In the genomic region with DNA sequence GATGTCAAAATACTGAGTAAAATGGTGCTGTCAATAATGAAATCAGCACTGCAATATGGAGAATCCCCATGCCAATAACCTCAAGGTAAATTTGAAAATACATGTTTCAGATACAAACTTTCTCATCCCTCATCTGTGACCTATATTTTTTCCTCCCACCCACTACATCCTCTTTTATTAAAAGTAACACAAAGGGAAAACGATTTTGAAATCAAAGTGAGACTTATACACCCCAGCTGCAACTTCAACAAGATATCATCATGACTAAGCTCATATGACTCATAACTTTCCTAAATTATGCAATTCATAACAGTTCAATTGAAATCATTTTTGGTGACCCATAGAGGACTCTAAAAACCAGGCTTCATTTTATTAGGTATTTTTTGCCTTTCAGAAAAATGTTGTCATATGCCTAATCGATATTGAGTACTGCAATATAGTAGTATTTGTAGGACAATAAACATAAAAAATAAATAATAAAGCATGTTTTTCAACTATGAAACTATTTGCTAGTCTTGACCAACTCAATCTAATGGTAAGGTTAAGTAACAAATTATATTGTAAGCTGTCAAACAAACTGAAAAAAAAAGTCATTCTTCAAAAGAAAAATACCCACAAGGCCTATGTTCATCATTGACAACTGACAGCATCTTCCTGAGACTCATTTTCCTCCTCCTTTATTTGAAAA, we compare ENCODE assay signal across 8 cellular contexts. TPM values are rescaled to one million over a fixed set of nuclear protein-coding genes. Genes with fewer than 3 reads are reported as not detected.
A peak's percentile ranks its signal among the peaks of the same experiment; 100 is the strongest.
DNase-seq lines count a peak whose midpoint lies in the region; ATAC-seq lines count a peak whose summit lies in the region.

No MANE protein-coding gene starts in this region.

- H3K4me1 Mint-ChIP-seq in stimulated activated naive CD8-positive, alpha-beta T cell treated with anti-CD3 and anti-CD28 coated beads, Interleukin-15, amount 100 ng/mL, for 72 hours = peaks cover 71% of the 10 kb centered on the region

- H3K27ac Mint-ChIP-seq in stimulated activated naive CD8-positive, alpha-beta T cell treated with anti-CD3 and anti-CD28 coated beads, Interleukin-15, amount 100 ng/mL, for 72 hours = peak overlapping the region; percentile 98

- ATAC-seq in esophagus mucosa = peak; percentile 22
- peak; percentile 63 for ATAC-seq in stimulated activated naive CD8-positive, alpha-beta T cell treated with anti-CD3 and anti-CD28 coated beads, Interleukin-15, amount 100 ng/mL, for 72 hours
- ATAC-seq in GM21717 (IDR thresholded peaks at IDR 0.05; ENCODE audit: unreplicated experiment) = no peak
- no peak for ATAC-seq in GM21723 (IDR thresholded peaks at IDR 0.05; ENCODE audit: unreplicated experiment)

- no peaks in the 10 kb centered on the region for H3K27me3 Mint-ChIP-seq in stimulated activated naive CD8-positive, alpha-beta T cell treated with anti-CD3 and anti-CD28 coated beads, Interleukin-15, amount 100 ng/mL, for 72 hours

- no peaks in the 10 kb centered on the region for H3K9me3 Mint-ChIP-seq in stimulated activated naive CD8-positive, alpha-beta T cell treated with anti-CD3 and anti-CD28 coated beads, Interleukin-15, amount 100 ng/mL, for 72 hours

- peak overlapping the region; percentile 72 to 99 for H3K4me3 Mint-ChIP-seq in stimulated activated naive CD8-positive, alpha-beta T cell treated with anti-CD3 and anti-CD28 coated beads, Interleukin-15, amount 100 ng/mL, for 72 hours

- in situ Hi-C loops in SK-MEL-5 (cut with HindIII; ENCODE audit: low pct_unique_long_range_greater_than_20kb, low sequenced_read_pairs) = no loop called here

- DNase-seq in SKM-1 treated with dmso at 0.1 percent for 144 hours (lab: John Stamatoyannopoulos, UW; ENCODE audit: unreplicated experiment) = peak; percentile 72
- DNase-seq in SKM-1 (lab: John Stamatoyannopoulos, UW; ENCODE audit: unreplicated experiment) = no peak
- peak; percentile 50 for DNase-seq in SK-MEL-5 (ENCODE audit: low read depth, low spot score)
- peak in 1 of 2 donors; percentile 12 for DNase-seq in stimulated activated naive CD8-positive, alpha-beta T cell treated with anti-CD3 and anti-CD28 coated beads, Interleukin-15, amount 100 ng/mL, for 72 hours
- no peak for DNase-seq in GDM1 (lab: John Stamatoyannopoulos, UW)

RNA-seq across cellular contexts. Expression of gene ADAM17, which starts 3.0 kb away (rescaled TPM):
- 33.3 and 34.9 TPM in 2 replicates for total RNA-seq in SK-MEL-5 (2014; rRNA removed; shearing (Covaris generic))
- 21.0 and 27.4 TPM in 2 replicates for polyA plus RNA-seq in SK-MEL-5 (2015; cell fraction: cytosol; rRNA removed)
- polyA plus RNA-seq in SK-MEL-5 (2015; cell fraction: nucleus; rRNA removed) = 44.6 and 54.3 TPM in 2 replicates
- total RNA-seq in esophagus mucosa = 27.5 TPM

Comparison
In these comparisons a context has a peak if more than half of its experiments do, and no peak if none do; other contexts are left out.
1. DNase-seq: peak in SKM-1 treated with dmso at 0.1 percent for 144 hours (single experiment) and SK-MEL-5 (single experiment); none in SKM-1 (single experiment) and GDM1 (single experiment).
2. ATAC-seq: peak in esophagus mucosa (single experiment) and stimulated activated naive CD8-positive, alpha-beta T cell treated with anti-CD3 and anti-CD28 coated beads, Interleukin-15, amount 100 ng/mL, for 72 hours (single experiment); none in GM21717 (single experiment) and GM21723 (single experiment).